Comparison of ENCODE assay signal across 18 cellular contexts in the genomic region with DNA sequence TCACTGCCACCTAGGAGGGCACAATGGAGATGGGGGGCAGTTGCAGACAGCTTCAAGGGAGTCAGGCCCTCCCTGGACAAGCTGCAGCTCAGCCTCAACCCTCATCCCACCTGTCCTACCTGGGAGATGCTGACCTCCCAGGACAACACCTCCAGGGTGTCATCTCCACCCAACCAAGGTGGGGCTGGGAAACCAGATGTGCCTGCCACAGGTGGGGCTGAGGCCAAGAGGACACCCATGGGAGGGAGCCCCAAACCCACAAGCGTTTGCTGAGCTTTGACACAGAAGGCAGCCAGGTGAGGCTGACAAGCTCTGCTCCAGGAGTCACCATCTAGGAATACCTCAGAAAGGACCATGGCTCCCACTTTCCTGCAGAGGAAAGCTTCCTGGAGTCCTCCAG.
"Had no signal": no experiment of that assay in that cellular context is flagged by ENCODE, and none has a peak within 500 bp of the region (broad histone marks: within the 10 kb centered on the region; RNA-seq: fewer than 3 reads in every experiment).

No MANE protein-coding gene starts in this region.

- H3K36me3 ChIP-seq: esophagus muscularis mucosa, gastrocnemius medialis, heart right ventricle, vagina had no signal

- H3K9me3 ChIP-seq: esophagus muscularis mucosa, gastrocnemius medialis, heart right ventricle, vagina had no signal

- H3K27me3 Mint-ChIP-seq: effector memory CD8-positive, alpha-beta T cell; type B pancreatic cell had no signal

- H3K4me2 ChIP-seq: smooth muscle cell had no signal

- H3K27ac Mint-ChIP-seq: naive thymus-derived CD4-positive, alpha-beta T cell; type B pancreatic cell had no signal

- H3K4me3 ChIP-seq: esophagus muscularis mucosa, gastrocnemius medialis, heart right ventricle, lung, smooth muscle cell, vagina had no signal

- H3K27ac ChIP-seq: epithelial cell of prostate, esophagus muscularis mucosa, vagina had no signal

- ATAC-seq: effector memory CD8-positive, alpha-beta T cell; gastrocnemius medialis; heart right ventricle; left cardiac atrium; left ventricle myocardium superior; naive thymus-derived CD4-positive, alpha-beta T cell; right cardiac atrium had no signal

- H3K36me3 Mint-ChIP-seq: naive thymus-derived CD4-positive, alpha-beta T cell; type B pancreatic cell had no signal

- H3K4me3 Mint-ChIP-seq: effector memory CD8-positive, alpha-beta T cell; immature natural killer cell; naive thymus-derived CD4-positive, alpha-beta T cell; type B pancreatic cell had no signal

- H3K27me3 ChIP-seq: esophagus muscularis mucosa, gastrocnemius medialis, heart right ventricle, vagina had no signal

- DNase-seq: effector memory CD8-positive, alpha-beta T cell; gastrocnemius medialis; heart right ventricle; immature natural killer cell; kidney; left cardiac atrium; left ventricle myocardium superior; mesendoderm; naive thymus-derived CD4-positive, alpha-beta T cell; right cardiac atrium; stimulated activated CD4-positive, alpha-beta T cell treated with anti-CD3 and anti-CD28 coated beads, Interleukin-2, amount 100 ng/mL, for 48 hours; stimulated activated naive CD4-positive, alpha-beta T cell treated with Interleukin-2 at 50 U/mL for 16 hours had no signal

- H3K9me3 Mint-ChIP-seq: effector memory CD8-positive, alpha-beta T cell had no signal
